In genomic region chr20:21161926-21162325, GRCh38 we compare ENCODE assay signal across 22 cellular contexts. TPM values are rescaled to one million over a fixed set of nuclear protein-coding genes. Genes with fewer than 3 reads are reported as not detected.
"Had no signal": no experiment of that assay in that cellular context is flagged by ENCODE, and none has a peak within 500 bp of the region (broad histone marks: within the 10 kb centered on the region; RNA-seq: fewer than 3 reads in every experiment).

No MANE protein-coding gene starts in this region.

- FAIRE-seq: pancreas, TTC549 had no signal

- H3K4me1 Mint-ChIP-seq: neural progenitor cell had no signal

- H3K36me3 ChIP-seq: neural progenitor cell, transverse colon had no signal

- H3K9me3 ChIP-seq: esophagus muscularis mucosa, pancreas, spleen, transverse colon had no signal

- H3K27me3 ChIP-seq: esophagus muscularis mucosa, heart right ventricle, neural progenitor cell, pancreas, spleen, transverse colon had no signal

- DNase-seq: activated CD4-positive, alpha-beta T cell treated with anti-CD3 and anti-CD28 coated beads for 1 hour; activated CD4-positive, alpha-beta T cell treated with anti-CD3 and anti-CD28 coated beads, Interleukin-2, amount 50 U/mL, for 48 hours; activated gamma-delta T cell treated with Interleukin-2 at 50 U/mL for 16 hours; activated naive CD8-positive, alpha-beta T cell treated with anti-CD3 and anti-CD28 coated beads for 36 hours; activated T-cell treated with anti-CD3 and anti-CD28 coated beads, Interleukin-2, amount 50 U/mL, for 72 hours; foreskin fibroblast; heart right ventricle; left ventricle myocardium superior; mesendoderm; pancreas; spleen; stimulated activated CD4-positive, alpha-beta T cell treated with anti-CD3 and anti-CD28 coated beads, Interleukin-1b, Interleukin-23, amount 100 ng/mL, for 48 hours; stimulated activated naive CD4-positive, alpha-beta T cell; substantia nigra; T-helper 17 cell; transverse colon had no signal

- H3K4me3 ChIP-seq: esophagus muscularis mucosa, heart right ventricle, neural progenitor cell, pancreas, spleen, transverse colon had no signal

- H3K4me2 ChIP-seq: neural progenitor cell had no signal

- ATAC-seq: activated T-cell treated with anti-CD3 and anti-CD28 coated beads, Interleukin-2, amount 50 U/mL, for 72 hours; left ventricle myocardium superior; pancreas; SK-N-SH treated with all-trans-retinoic acid at 6 μM for 48 hours; T-helper 17 cell had no signal

- H3K27me3 Mint-ChIP-seq: activated naive CD8-positive, alpha-beta T cell treated with anti-CD3 and anti-CD28 coated beads for 36 hours; T-helper 17 cell had no signal

- H2AFZ ChIP-seq: neural progenitor cell had no signal

- H3K4me3 Mint-ChIP-seq: activated naive CD8-positive, alpha-beta T cell treated with anti-CD3 and anti-CD28 coated beads for 36 hours; activated T-cell treated with anti-CD3 and anti-CD28 coated beads, Interleukin-2, amount 50 U/mL, for 72 hours; neural progenitor cell; T-helper 17 cell had no signal

- H3K27ac Mint-ChIP-seq: activated naive CD8-positive, alpha-beta T cell treated with anti-CD3 and anti-CD28 coated beads for 36 hours; activated T-cell treated with anti-CD3 and anti-CD28 coated beads, Interleukin-2, amount 50 U/mL, for 72 hours; neural progenitor cell; T-helper 17 cell had no signal

- H3K9me3 Mint-ChIP-seq: activated naive CD8-positive, alpha-beta T cell treated with anti-CD3 and anti-CD28 coated beads for 36 hours had no signal

- H3K4me1 ChIP-seq: esophagus muscularis mucosa, heart right ventricle, neural progenitor cell, pancreas, spleen had no signal

- H3K27ac ChIP-seq: esophagus muscularis mucosa, neural progenitor cell, pancreas, spleen had no signal

- H3K9ac ChIP-seq: neural progenitor cell had no signal

RNA-seq across cellular contexts. Expression of gene LINC00237, which starts 55.8 kb away (rescaled TPM):
- total RNA-seq: activated naive CD8-positive, alpha-beta T cell treated with anti-CD3 and anti-CD28 coated beads for 36 hours; chondrocyte; esophagus muscularis mucosa; heart right ventricle; kidney epithelial cell; left ventricle myocardium superior; pancreas; spleen; T-helper 17 cell; transverse colon had no signal
- polyA plus RNA-seq: heart right ventricle had no signal
